In the genomic region with DNA sequence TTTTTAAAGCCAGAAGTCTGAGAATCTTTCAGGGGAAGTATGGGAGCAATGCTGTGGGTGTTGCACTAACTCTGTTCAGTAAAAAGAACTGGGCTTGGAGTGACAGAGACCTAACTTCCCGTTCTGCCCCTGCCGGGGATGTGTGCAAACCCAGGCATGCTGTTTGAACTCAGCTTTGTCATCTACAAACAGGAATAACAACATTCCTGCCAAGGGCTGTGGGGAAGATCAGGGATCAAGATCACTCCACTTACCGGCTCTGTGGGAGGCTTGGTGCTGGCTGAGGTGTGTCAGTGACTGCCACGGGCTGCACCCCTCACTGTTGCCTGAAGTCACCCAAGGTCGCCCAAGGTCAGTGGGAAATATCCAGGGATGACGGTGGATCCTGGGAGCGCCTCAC, we compare ENCODE assay signal across 14 cellular contexts. TPM values are rescaled to one million over a fixed set of nuclear protein-coding genes. Genes with fewer than 3 reads are reported as not detected.
DNase-seq lines count a peak whose midpoint lies in the region; ATAC-seq and TF ChIP-seq lines count a peak whose summit lies in the region.
"Had no signal": no experiment of that assay in that cellular context is flagged by ENCODE, and none has a peak within 500 bp of the region (broad histone marks: within the 10 kb centered on the region; RNA-seq: fewer than 3 reads in every experiment).

No MANE protein-coding gene starts in this region.

- intact Hi-C loops in Panc1 (cut with micrococcal nuclease; ENCODE audit: unreplicated experiment): no loop called here

- H3K4me3 ChIP-seq in Panc1 (ENCODE audit: low read depth in 2 of 2, low read length in 2 of 2) (no peak overlapping the region), skin epidermis (no peak overlapping the region)
- H3K4me3 ChIP-seq: adrenal gland had no signal

- H3K36me3 ChIP-seq in Panc1 (ENCODE audit: control insufficient read depth, insufficient read depth, low read length): no peaks in the 10 kb centered on the region
- H3K36me3 ChIP-seq: adrenal gland had no signal

- no peaks in the 10 kb centered on the region for H3K4me1 ChIP-seq in Panc1 (ENCODE audit: control insufficient read depth, insufficient read depth, low read length)
- H3K4me1 ChIP-seq: adrenal gland had no signal

- peak; percentile 93 for DNase-seq in HT-29 (ENCODE audit: low spot score)
- no peak for DNase-seq in Panc1 (ENCODE audit: low read depth, low spot score)
- peak; percentile 72 for DNase-seq in iPS-NIHi11 (ENCODE audit: low spot score)
- no peak for DNase-seq in NCI-H2107 (lab: John Stamatoyannopoulos, UW)
- no peak for DNase-seq in RKO (ENCODE audit: low spot score)
- DNase-seq in stimulated activated CD4-positive, alpha-beta T cell treated with anti-CD3 and anti-CD28 coated beads, Interleukin-15, amount 100 ng/mL, for 24 hours: no peak
- DNase-seq in germinal center (ENCODE audit: low spot score): no peak
- DNase-seq: activated T-cell treated with anti-CD3 and anti-CD28 coated beads, Interleukin-2, amount 50 U/mL, for 1 hour; adrenal gland; stimulated activated CD4-positive, alpha-beta T cell treated with anti-CD3 and anti-CD28 coated beads, Interleukin-2, amount 100 ng/mL, for 48 hours; T-helper 1 cell had no signal

- POLR2A ChIA-PET in Panc1 (lab: Charles Lee): interaction anchor here (0.7 kb wide), 1 partner anchor 9 kb away, joined by 3 read pairs; no protein-coding TSS in a partner anchor

- no peaks in the 10 kb centered on the region for H3K9me3 ChIP-seq in Panc1 (ENCODE audit: control insufficient read depth, insufficient read depth, low read depth, low read length)
- H3K9me3 ChIP-seq: adrenal gland had no signal

- CTCF ChIA-PET in Panc1 (lab: Charles Lee): no interaction called here

- ATAC-seq in Panc1: peak; percentile 48; the same call in 1 of the 2 replicates

- H3K27me3 ChIP-seq in Panc1 (ENCODE audit: control insufficient read depth, insufficient read depth, low read length): peaks cover 10% of the 10 kb centered on the region
- H3K27me3 ChIP-seq: adrenal gland had no signal

- no TSS peak for BruUV-seq in Panc1 (replicated peaks; lab: Mats Ljungman, UMichigan)

- no peak for TF ChIP-seq CTCF in Panc1 (IDR thresholded peaks at IDR 0.05)

- in situ Hi-C loops in Panc1 (cut with HindIII; ENCODE audit: low pct_unique_long_range_greater_than_20kb, low sequenced_read_pairs): no loop called here

- H3K27ac ChIP-seq in Panc1 (ENCODE audit: low read length): no peak overlapping the region
- H3K27ac ChIP-seq in skin epidermis: peak overlapping the region in 16 of 21 experiments; percentile 23 to 78 (median 60)
- H3K27ac ChIP-seq: adrenal gland, KMS-11 had no signal

RNA-seq across cellular contexts. Expression of a gene that starts 23.1 kb away (rescaled TPM):
- total RNA-seq in HT-29 (2014; rRNA removed; shearing (Covaris generic)): not detected in 2 replicates
- 0.15 TPM for total RNA-seq in Panc1 (2021; ENCODE audit: unreplicated experiment)
- not detected for polyA plus RNA-seq in Panc1 (2012; ENCODE audit: insufficient read length)
- total RNA-seq: pulmonary artery endothelial cell had no signal

Comparison
In these comparisons a context has a peak if more than half of its experiments do, and no peak if none do; other contexts are left out.
1. DNase-seq: peak in HT-29 (single experiment) and iPS-NIHi11 (single experiment); none in Panc1 (single experiment), NCI-H2107 (single experiment), RKO (single experiment), stimulated activated CD4-positive, alpha-beta T cell treated with anti-CD3 and anti-CD28 coated beads, Interleukin-15, amount 100 ng/mL, for 24 hours (single experiment) and germinal center (single experiment).